ENCODE assay signal across 8 cellular contexts in the genomic region with DNA sequence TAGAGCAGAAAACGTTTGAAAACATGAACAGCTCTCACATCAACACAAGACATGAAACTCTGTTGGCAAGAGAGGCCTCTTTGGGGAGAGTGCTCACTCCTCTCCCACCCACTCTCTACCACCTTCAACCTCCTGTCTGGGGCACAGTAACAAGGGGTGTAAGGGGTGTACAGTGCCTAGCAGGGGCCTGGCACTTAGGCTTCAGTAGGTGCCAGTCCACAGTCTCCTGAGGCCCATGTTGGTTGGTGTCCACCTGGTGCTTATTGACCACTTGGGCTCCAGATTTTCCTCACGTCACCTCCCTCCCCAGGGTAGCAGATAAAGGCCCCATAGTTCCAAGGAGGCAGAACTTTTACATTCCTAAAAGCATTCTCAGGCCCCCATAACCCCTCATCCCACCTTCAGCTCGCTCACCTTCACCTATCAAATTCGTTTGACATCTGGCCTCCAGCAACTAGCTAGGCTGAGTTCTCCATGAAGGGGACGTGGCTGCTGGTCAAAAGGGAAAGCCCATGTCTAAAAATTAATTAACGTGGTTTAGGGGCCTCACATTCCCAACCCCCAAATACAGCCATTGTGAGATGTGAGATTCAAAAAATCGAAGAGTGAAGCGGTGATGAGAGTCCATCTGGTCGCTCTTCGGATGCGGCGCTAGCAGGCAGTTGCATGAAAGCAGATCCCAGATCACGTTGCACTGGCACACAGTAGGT. TPM values are rescaled to one million over a fixed set of nuclear protein-coding genes. Genes with fewer than 3 reads are reported as not detected.
DNase-seq lines count a peak whose midpoint lies in the region; ATAC-seq and TF ChIP-seq lines count a peak whose summit lies in the region.

No MANE protein-coding gene starts in this region.

- TF ChIP-seq CTCF in left ventricle myocardium inferior (IDR thresholded peaks at IDR 0.05; ENCODE audit: borderline replicate concordance) (no peak), breast epithelium (IDR thresholded peaks at IDR 0.05) (no peak)

- H3K4me1 ChIP-seq in left ventricle myocardium inferior, result peaks cover 52% of the 10 kb centered on the region
- H3K4me1 ChIP-seq in breast epithelium, result peaks cover 5 to 7% of the 10 kb centered on the region in 2 donors
- H3K4me1 ChIP-seq in mononuclear cell (ENCODE audit: insufficient read depth, low read length), result peaks cover 42% of the 10 kb centered on the region

- H3K4me3 ChIP-seq in left ventricle myocardium inferior, result peak overlapping the region; percentile 99
- peak overlapping the region; percentile 85 to 96 (median 90) for H3K4me3 ChIP-seq in breast epithelium
- H3K4me3 ChIP-seq in mononuclear cell (ENCODE audit: low read length), result peak overlapping the region; percentile 99

- intact Hi-C loops in left ventricle myocardium inferior (cut with micrococcal nuclease), result no loop called here
- intact Hi-C loops in cardiac septum (cut with DNase I), result loop anchor here (5.0 kb wide), 1 partner anchor 46 kb away; no protein-coding TSS in a partner anchor
- intact Hi-C loops in breast epithelium (cut with DNase I; ENCODE audit: low total_unique reads), result no loop called here

- TF ChIP-seq POLR2A in breast epithelium (IDR thresholded peaks at IDR 0.05), result no peak

- ATAC-seq in GM18517 (IDR thresholded peaks at IDR 0.05; ENCODE audit: unreplicated experiment) (no peak), GM19324 (IDR thresholded peaks at IDR 0.05; ENCODE audit: low FRiP score, unreplicated experiment) (no peak), GM19023 (IDR thresholded peaks at IDR 0.05; ENCODE audit: unreplicated experiment) (no peak)

- H3K36me3 ChIP-seq in left ventricle myocardium inferior (peaks cover under 1% of the 10 kb centered on the region), breast epithelium (no peaks in the 10 kb centered on the region)

- H3K27me3 ChIP-seq in left ventricle myocardium inferior (ENCODE audit: low read depth) (no peaks in the 10 kb centered on the region), breast epithelium (no peaks in the 10 kb centered on the region), mononuclear cell (ENCODE audit: insufficient read depth, low read length) (no peaks in the 10 kb centered on the region)

- DNase-seq in left ventricle myocardium inferior (no peak), cardiac septum (ENCODE audit: low spot score) (no peak), breast epithelium (ENCODE audit: low spot score in 2 of 2) (no peak)
- DNase-seq in stimulated activated CD4-positive, alpha-beta T cell treated with anti-CD3 and anti-CD28 coated beads, Interleukin-1b, Interleukin-23, amount 100 ng/mL, for 48 hours, result no peak

- no peaks in the 10 kb centered on the region for H3K9me3 ChIP-seq in left ventricle myocardium inferior (replicated peaks)
- H3K9me3 ChIP-seq in breast epithelium, result no peaks in the 10 kb centered on the region
- H3K9me3 ChIP-seq in mononuclear cell (ENCODE audit: low read depth, low read length), result no peaks in the 10 kb centered on the region

- peak overlapping the region; percentile 97 for H3K27ac ChIP-seq in left ventricle myocardium inferior (replicated peaks)
- H3K27ac ChIP-seq in breast epithelium, result peak overlapping the region; percentile 97 to 98

RNA-seq across cellular contexts. Expression of a gene that starts 0.7 kb away (rescaled TPM):
- 40.3 TPM for total RNA-seq in left ventricle myocardium inferior
- 43.9 TPM for total RNA-seq in cardiac septum
- total RNA-seq in breast epithelium, result 10 to 100 TPM; 36.6 to 53.1 (median 52.3) TPM
- total RNA-seq in mononuclear cell, result 93.5 TPM

RNA-seq across cellular contexts. Expression of a gene that starts 11.1 kb away (rescaled TPM):
- total RNA-seq in left ventricle myocardium inferior, result 16.1 TPM
- total RNA-seq in cardiac septum, result 16.8 TPM
- total RNA-seq in breast epithelium, result 10 to 100 TPM; 28.5 to 38.0 (median 35.4) TPM
- total RNA-seq in mononuclear cell, result 23.6 TPM
